In genomic region chr4:19958849-19959248, GRCh38 we compare ENCODE assay signal across 5 cellular contexts.
"Had no signal": no experiment of that assay in that cellular context is flagged by ENCODE, and none has a peak within 500 bp of the region (broad histone marks: within the 10 kb centered on the region; RNA-seq: fewer than 3 reads in every experiment).

No MANE protein-coding gene starts in this region.

- DNase-seq: H9, HCEC 1CT, IMR-90 had no signal

- H3K4me3 Mint-ChIP-seq: GM23338, H9 had no signal

- H3K9me3 Mint-ChIP-seq: GM23338, H9 had no signal

- H3K4me2 ChIP-seq: GM23338 had no signal

- ATAC-seq: GM23338, K562 had no signal

- H3K27ac Mint-ChIP-seq: GM23338, H9 had no signal

- H2AFZ ChIP-seq: GM23338 had no signal

- H3K4me1 Mint-ChIP-seq: GM23338, H9 had no signal

- H3K4me3 ChIP-seq: GM23338, K562 had no signal
